ENCODE assay signal across 1 cellular context in genomic region chr2:71331581-71332412, GRCh38.
TF ChIP-seq lines count a peak whose summit lies in the region.

TSS of gene ZNF638 (plus strand) at chr2:71331782. CDS start at chr2:71348955, 17,173 bp downstream.

TF ChIP-seq in K562, 482 proteins besides CTCF, POLR2A, EP300 and RAD21 (continued from another document):
- TF ChIP-seq ZNF224 (CRISPR knock-in tag; IDR thresholded peaks at IDR 0.05) (no peak), TSHZ1 (CRISPR knock-in tag; IDR thresholded peaks at IDR 0.05) (no peak), ZMIZ1 (IDR thresholded peaks at IDR 0.05; ENCODE audit: low read depth in 2 of 2, low read length in 2 of 2) (no peak), ELF2 (CRISPR knock-in tag; IDR thresholded peaks at IDR 0.05) (no peak; the same call in 1 of the 2 replicates), ZNF311 (CRISPR knock-in tag; IDR thresholded peaks at IDR 0.05) (no peak), KHSRP (IDR thresholded peaks at IDR 0.05) (no peak), ZNF518B (CRISPR knock-in tag; IDR thresholded peaks at IDR 0.05) (no peak), HOMEZ (CRISPR knock-in tag; IDR thresholded peaks at IDR 0.05) (no peak), ZFP36 (IDR thresholded peaks at IDR 0.05; ENCODE audit: low read depth, low read length, partially characterized antibody) (no peak), CBX5 (IDR thresholded peaks at IDR 0.05; ENCODE audit: borderline replicate concordance, low read depth) (no peak), CEBPG (CRISPR knock-in tag; IDR thresholded peaks at IDR 0.05) (peak; percentile 44; the same call in 1 of the 2 replicates), CEBPG (tag; conservative IDR thresholded peaks at IDR 0.05 in 1 of 2, IDR thresholded peaks at IDR 0.05 in 1 of 2) (peak; percentile 63 to 91; a peak in 3 of 4 replicates), GTF2A2 (tag; IDR thresholded peaks at IDR 0.05) (no peak), THRAP3 (IDR thresholded peaks at IDR 0.05; ENCODE audit: borderline replicate concordance) (no peak), NFXL1 (CRISPR knock-in tag; IDR thresholded peaks at IDR 0.05) (no peak)
